1 cellular context compared by ENCODE assay signal in the genomic region with DNA sequence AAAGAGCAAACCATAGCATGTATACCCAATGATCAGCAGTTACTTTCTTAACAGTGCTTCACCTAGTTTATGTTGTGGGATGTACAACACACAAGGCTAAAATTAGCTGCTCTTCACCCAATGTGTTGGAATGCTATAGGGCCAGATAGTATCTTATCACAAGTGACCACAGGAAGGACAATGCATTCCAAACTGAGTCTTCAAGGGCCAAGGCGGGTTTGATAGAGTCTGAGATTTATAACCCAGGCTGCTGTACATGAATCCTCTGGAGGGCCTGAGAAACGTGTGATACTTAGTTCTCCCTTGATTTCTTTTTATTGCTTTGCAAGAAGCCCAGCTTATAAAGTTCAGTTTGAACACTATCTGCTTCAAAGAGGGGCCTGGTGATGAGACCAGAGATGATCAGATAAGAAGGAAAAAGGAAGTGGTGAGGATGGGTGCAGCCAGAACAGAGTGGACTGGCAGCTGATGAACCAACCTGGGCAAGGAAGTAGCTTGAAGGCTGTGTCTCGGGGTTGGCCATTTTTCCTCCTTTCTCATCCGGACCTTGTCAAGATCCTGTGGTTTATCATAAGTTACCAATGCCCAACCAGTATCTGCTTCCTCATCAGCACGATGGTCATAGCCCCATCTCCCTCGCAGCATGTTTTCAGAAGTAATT.
TF ChIP-seq lines count a peak whose summit lies in the region.

No MANE protein-coding gene starts in this region.

TF ChIP-seq in liver, 16 proteins besides CTCF, POLR2A, EP300 and RAD21 (continued from another document):
- TF ChIP-seq EGR1 (IDR thresholded peaks at IDR 0.05; ENCODE audit: low read depth in 2 of 2) (no peak), YY1 (IDR thresholded peaks at IDR 0.05) (no peak), ATF3 (IDR thresholded peaks at IDR 0.05) (no peak)
